Comparison of ENCODE assay signal across 8 cellular contexts in the genomic region with DNA sequence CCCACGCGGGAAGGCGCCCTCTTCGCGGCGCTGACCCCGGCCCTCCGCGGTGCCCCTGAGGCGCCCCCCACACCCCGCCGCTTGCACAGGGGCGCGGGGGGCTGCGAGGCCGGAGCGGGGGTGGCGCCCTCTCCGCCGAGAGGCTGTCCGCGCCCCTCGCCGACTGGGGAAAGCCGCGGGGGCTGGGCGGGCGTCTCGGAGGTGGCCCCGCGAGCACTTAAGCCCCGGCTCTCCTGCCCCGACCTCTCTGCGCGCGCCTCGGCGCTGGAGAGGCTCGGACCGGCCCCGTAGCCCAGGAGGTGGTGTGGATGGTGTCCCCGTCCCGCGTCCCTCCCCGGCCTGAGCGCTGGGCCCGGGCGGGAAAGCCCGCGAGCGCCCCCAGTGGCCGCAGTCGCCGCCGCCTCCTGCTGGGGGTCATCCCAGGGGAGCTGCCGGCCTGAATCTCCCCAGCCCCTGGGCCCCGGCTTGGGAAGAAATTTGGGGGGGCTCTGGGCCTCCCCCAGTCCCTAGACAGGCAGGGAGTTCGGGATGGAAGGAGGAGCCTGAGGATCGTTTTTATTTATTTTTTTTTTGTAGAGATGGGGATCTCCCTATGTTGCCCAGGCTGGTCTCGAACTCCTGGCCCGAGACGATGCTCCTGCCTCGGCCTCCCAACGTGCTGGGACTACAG.
DNase-seq lines count a peak whose midpoint lies in the region.

No MANE protein-coding gene starts in this region.

- peak overlapping the region; percentile 95 for H3K27ac ChIP-seq in layer of hippocampus (ENCODE audit: low read depth, low read length)

- H3K27me3 ChIP-seq in layer of hippocampus (ENCODE audit: control insufficient read depth, insufficient read depth, low read length): peaks cover 11% of the 10 kb centered on the region

- peak overlapping the region; percentile 52; the same call in 1 of the 2 replicates for H3K9ac ChIP-seq in ES-I3 (ENCODE audit: low read depth, low read length)

- H3K4me1 ChIP-seq in ES-I3 (ENCODE audit: insufficient read depth, low read length): peaks cover 27% of the 10 kb centered on the region

- DNase-seq in KBM-7 (peak; percentile 78), cerebellar cortex (ENCODE audit: low spot score) (peak; percentile 51), HPDE6-E6E7 (ENCODE audit: extremely low spot score) (no peak), NK-92 (lab: John Stamatoyannopoulos, UW; ENCODE audit: unreplicated experiment) (no peak)
- DNase-seq in activated CD4-positive, CD25-positive, alpha-beta regulatory T cell (lab: John Stamatoyannopoulos, UW): peak; percentile 42 to 57 (median 54)
- DNase-seq in stimulated activated CD4-positive, alpha-beta T cell treated with anti-CD3 and anti-CD28 coated beads, Interleukin-2, amount 100 ng/mL, for 4 hours (ENCODE audit: low read depth): peak; percentile 52

- H3K36me3 ChIP-seq in ES-I3 (ENCODE audit: insufficient read depth, low read length): no peaks in the 10 kb centered on the region

- in situ Hi-C loops in KBM-7 (cut with MboI; ENCODE audit: low pct_unique_long_range_greater_than_20kb, low sequenced_read_pairs): no loop called here

- H3K9me3 ChIP-seq in ES-I3 (ENCODE audit: control insufficient read depth, insufficient read depth, low read length): no peaks in the 10 kb centered on the region

Comparison
In these comparisons a context has a peak if more than half of its experiments do, and no peak if none do; other contexts are left out.
1. DNase-seq: peak in KBM-7 (single experiment), activated CD4-positive, CD25-positive, alpha-beta regulatory T cell (4 of 4), cerebellar cortex (single experiment) and stimulated activated CD4-positive, alpha-beta T cell treated with anti-CD3 and anti-CD28 coated beads, Interleukin-2, amount 100 ng/mL, for 4 hours (single experiment); none in HPDE6-E6E7 (single experiment) and NK-92 (single experiment).